In the genomic region with DNA sequence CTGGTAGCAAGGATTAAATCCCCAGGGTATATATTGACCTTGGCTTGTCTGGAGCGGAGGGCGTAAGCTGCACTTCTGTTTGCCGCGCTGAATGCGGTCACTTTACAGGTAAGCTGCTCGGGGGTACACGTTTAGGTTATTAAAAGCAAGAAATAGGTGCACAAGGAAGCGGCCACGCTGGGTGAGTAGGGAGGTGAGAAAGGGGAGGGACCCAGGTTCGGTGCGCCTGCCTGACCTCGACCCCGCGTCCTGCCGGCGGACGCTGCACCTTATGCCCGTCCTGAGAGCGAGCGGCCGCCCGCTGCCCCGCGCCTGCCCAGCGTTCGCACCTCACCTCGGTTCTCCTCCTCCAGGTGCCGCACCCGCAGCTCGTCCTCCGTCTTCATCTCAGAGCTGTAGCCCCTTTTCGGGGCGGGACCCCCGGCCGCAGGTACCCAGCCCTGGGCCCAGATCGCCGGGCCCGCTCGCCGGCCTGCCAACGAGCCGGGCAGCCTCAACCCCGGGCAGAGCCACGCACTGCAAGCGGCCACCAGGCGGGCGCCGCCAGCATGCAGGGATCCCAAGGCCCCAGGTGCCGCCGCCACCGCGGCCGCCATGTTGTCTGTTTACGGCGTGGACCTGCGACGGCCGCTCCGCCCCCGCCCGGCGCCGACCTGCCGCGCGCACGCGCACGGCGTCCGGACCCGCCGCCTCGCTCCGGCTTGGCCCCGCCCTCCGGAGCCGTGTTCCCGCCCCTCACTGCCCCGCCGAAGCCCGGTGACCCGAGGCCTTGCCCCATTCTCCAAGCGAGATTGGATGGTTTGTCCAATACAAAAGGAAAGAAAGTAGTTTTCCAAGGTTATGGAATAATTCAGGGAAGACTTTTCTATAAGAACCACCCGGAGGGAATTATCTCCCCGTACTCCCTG, we compare ENCODE assay signal across 1 cellular context.
TF ChIP-seq lines count a peak whose summit lies in the region.

A gene with protein sequence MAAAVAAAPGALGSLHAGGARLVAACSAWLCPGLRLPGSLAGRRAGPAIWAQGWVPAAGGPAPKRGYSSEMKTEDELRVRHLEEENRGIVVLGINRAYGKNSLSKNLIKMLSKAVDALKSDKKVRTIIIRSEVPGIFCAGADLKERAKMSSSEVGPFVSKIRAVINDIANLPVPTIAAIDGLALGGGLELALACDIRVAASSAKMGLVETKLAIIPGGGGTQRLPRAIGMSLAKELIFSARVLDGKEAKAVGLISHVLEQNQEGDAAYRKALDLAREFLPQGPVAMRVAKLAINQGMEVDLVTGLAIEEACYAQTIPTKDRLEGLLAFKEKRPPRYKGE (minus strand): TSS at position 625 of the 908 bp plus-strand sequence. CDS start 29 bp downstream, at position 596.

TF ChIP-seq in HepG2, 621 proteins besides CTCF, POLR2A, EP300 and RAD21 (continued from another document and continues in another):
- TF ChIP-seq HHEX (CRISPR knock-in tag; IDR thresholded peaks at IDR 0.05) = no peak
- no peak for TF ChIP-seq ISX (CRISPR knock-in tag; conservative IDR thresholded peaks at IDR 0.05)
- TF ChIP-seq SMARCE1 (IDR thresholded peaks at IDR 0.05; ENCODE audit: borderline replicate concordance) = no peak
- TF ChIP-seq NKX3-1 (CRISPR knock-in tag; IDR thresholded peaks at IDR 0.05) = no peak
- TF ChIP-seq, protein P1, sequence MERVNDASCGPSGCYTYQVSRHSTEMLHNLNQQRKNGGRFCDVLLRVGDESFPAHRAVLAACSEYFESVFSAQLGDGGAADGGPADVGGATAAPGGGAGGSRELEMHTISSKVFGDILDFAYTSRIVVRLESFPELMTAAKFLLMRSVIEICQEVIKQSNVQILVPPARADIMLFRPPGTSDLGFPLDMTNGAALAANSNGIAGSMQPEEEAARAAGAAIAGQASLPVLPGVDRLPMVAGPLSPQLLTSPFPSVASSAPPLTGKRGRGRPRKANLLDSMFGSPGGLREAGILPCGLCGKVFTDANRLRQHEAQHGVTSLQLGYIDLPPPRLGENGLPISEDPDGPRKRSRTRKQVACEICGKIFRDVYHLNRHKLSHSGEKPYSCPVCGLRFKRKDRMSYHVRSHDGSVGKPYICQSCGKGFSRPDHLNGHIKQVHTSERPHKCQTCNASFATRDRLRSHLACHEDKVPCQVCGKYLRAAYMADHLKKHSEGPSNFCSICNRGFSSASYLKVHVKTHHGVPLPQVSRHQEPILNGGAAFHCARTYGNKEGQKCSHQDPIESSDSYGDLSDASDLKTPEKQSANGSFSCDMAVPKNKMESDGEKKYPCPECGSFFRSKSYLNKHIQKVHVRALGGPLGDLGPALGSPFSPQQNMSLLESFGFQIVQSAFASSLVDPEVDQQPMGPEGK (CRISPR knock-in tag; IDR thresholded peaks at IDR 0.05) = no peak
- TF ChIP-seq HES4 (CRISPR knock-in tag; IDR thresholded peaks at IDR 0.05; ENCODE audit: borderline replicate concordance) = peak; percentile 46
- TF ChIP-seq MIER3 (CRISPR knock-in tag; IDR thresholded peaks at IDR 0.05; ENCODE audit: borderline replicate concordance) = no peak
- TF ChIP-seq FOXC1 (CRISPR knock-in tag; IDR thresholded peaks at IDR 0.05; ENCODE audit: borderline replicate concordance) = peak; percentile 54; the same call in 1 of the 2 replicates
- TF ChIP-seq, protein P2, sequence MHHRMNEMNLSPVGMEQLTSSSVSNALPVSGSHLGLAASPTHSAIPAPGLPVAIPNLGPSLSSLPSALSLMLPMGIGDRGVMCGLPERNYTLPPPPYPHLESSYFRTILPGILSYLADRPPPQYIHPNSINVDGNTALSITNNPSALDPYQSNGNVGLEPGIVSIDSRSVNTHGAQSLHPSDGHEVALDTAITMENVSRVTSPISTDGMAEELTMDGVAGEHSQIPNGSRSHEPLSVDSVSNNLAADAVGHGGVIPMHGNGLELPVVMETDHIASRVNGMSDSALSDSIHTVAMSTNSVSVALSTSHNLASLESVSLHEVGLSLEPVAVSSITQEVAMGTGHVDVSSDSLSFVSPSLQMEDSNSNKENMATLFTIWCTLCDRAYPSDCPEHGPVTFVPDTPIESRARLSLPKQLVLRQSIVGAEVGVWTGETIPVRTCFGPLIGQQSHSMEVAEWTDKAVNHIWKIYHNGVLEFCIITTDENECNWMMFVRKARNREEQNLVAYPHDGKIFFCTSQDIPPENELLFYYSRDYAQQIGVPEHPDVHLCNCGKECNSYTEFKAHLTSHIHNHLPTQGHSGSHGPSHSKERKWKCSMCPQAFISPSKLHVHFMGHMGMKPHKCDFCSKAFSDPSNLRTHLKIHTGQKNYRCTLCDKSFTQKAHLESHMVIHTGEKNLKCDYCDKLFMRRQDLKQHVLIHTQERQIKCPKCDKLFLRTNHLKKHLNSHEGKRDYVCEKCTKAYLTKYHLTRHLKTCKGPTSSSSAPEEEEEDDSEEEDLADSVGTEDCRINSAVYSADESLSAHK (CRISPR knock-in tag; IDR thresholded peaks at IDR 0.05; ENCODE audit: borderline replicate concordance) = no peak
- 0 out of 2 replicates have a peak, but pooled peaks have one; percentile 43 for TF ChIP-seq REL (CRISPR knock-in tag; conservative IDR thresholded peaks at IDR 0.05)
- no peak for TF ChIP-seq PHF5A (CRISPR knock-in tag; IDR thresholded peaks at IDR 0.05; ENCODE audit: low read depth, unreplicated experiment)
- peak; percentile 85; the same call in 1 of the 2 replicates for TF ChIP-seq ZNF451 (CRISPR knock-in tag; IDR thresholded peaks at IDR 0.05)
- TF ChIP-seq FOXA3 (CRISPR knock-in tag; IDR thresholded peaks at IDR 0.05) = no peak
- no peak for TF ChIP-seq NONO (IDR thresholded peaks at IDR 0.05)
- TF ChIP-seq NONO (CRISPR knock-in tag; conservative IDR thresholded peaks at IDR 0.05) = peak; percentile 70; the same call in 1 of the 2 replicates
- TF ChIP-seq SIN3A (IDR thresholded peaks at IDR 0.05; ENCODE audit: borderline replicate concordance, low read depth, low read length) = 0 out of 2 replicates have a peak, but pooled peaks have one; percentile 74
- TF ChIP-seq HNF4A (CRISPR knock-in tag; IDR thresholded peaks at IDR 0.05) = 0 out of 2 replicates have a peak, but pooled peaks have one; percentile 11
- no peak for TF ChIP-seq TCF12 (IDR thresholded peaks at IDR 0.05)
- TF ChIP-seq TCF12 (CRISPR knock-in tag; IDR thresholded peaks at IDR 0.05) = no peak
- TF ChIP-seq, protein P3, sequence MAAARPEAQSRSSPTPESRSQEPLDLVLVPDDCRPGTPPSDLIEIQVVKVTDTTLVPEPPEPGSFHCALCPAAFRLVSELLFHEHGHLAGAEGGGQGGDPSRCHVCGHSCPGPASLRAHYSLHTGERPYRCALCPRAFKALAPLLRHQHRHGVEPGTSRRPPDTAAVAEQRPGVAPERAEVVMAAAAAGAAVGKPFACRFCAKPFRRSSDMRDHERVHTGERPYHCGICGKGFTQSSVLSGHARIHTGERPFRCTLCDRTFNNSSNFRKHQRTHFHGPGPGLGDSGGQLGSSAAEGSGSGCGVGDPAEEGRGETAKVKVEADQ (CRISPR knock-in tag; IDR thresholded peaks at IDR 0.05; ENCODE audit: borderline replicate concordance) = no peak
- no peak for TF ChIP-seq NFYB (CRISPR knock-in tag; IDR thresholded peaks at IDR 0.05)
- TF ChIP-seq, protein P4, sequence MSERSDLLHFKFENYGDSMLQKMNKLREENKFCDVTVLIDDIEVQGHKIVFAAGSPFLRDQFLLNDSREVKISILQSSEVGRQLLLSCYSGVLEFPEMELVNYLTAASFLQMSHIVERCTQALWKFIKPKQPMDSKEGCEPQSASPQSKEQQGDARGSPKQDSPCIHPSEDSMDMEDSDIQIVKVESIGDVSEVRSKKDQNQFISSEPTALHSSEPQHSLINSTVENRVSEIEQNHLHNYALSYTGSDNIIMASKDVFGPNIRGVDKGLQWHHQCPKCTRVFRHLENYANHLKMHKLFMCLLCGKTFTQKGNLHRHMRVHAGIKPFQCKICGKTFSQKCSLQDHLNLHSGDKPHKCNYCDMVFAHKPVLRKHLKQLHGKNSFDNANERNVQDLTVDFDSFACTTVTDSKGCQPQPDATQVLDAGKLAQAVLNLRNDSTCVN (CRISPR knock-in tag; IDR thresholded peaks at IDR 0.05; ENCODE audit: borderline replicate concordance) = no peak
- TF ChIP-seq HMGA1 (CRISPR knock-in tag; conservative IDR thresholded peaks at IDR 0.05) = no peak
- TF ChIP-seq ZNF790 (CRISPR knock-in tag; IDR thresholded peaks at IDR 0.05; ENCODE audit: borderline replicate concordance) = no peak
- TF ChIP-seq, protein P5, sequence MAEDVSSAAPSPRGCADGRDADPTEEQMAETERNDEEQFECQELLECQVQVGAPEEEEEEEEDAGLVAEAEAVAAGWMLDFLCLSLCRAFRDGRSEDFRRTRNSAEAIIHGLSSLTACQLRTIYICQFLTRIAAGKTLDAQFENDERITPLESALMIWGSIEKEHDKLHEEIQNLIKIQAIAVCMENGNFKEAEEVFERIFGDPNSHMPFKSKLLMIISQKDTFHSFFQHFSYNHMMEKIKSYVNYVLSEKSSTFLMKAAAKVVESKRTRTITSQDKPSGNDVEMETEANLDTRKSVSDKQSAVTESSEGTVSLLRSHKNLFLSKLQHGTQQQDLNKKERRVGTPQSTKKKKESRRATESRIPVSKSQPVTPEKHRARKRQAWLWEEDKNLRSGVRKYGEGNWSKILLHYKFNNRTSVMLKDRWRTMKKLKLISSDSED (CRISPR knock-in tag; IDR thresholded peaks at IDR 0.05) = no peak
- TF ChIP-seq ZC3H4 (CRISPR knock-in tag; IDR thresholded peaks at IDR 0.05; ENCODE audit: borderline replicate concordance) = no peak
- no peak for TF ChIP-seq RBM22 (optimal IDR thresholded peaks at IDR 0.05; ENCODE audit: low read length)
- TF ChIP-seq ARNT (IDR thresholded peaks at IDR 0.05) = no peak
- TF ChIP-seq ZNF12 (CRISPR knock-in tag; IDR thresholded peaks at IDR 0.05) = no peak
- TF ChIP-seq, protein P6, sequence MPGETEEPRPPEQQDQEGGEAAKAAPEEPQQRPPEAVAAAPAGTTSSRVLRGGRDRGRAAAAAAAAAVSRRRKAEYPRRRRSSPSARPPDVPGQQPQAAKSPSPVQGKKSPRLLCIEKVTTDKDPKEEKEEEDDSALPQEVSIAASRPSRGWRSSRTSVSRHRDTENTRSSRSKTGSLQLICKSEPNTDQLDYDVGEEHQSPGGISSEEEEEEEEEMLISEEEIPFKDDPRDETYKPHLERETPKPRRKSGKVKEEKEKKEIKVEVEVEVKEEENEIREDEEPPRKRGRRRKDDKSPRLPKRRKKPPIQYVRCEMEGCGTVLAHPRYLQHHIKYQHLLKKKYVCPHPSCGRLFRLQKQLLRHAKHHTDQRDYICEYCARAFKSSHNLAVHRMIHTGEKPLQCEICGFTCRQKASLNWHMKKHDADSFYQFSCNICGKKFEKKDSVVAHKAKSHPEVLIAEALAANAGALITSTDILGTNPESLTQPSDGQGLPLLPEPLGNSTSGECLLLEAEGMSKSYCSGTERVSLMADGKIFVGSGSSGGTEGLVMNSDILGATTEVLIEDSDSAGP (CRISPR knock-in tag; IDR thresholded peaks at IDR 0.05; ENCODE audit: borderline replicate concordance) = peak; percentile 70; the same call in 1 of the 2 replicates
- TF ChIP-seq, protein P7, sequence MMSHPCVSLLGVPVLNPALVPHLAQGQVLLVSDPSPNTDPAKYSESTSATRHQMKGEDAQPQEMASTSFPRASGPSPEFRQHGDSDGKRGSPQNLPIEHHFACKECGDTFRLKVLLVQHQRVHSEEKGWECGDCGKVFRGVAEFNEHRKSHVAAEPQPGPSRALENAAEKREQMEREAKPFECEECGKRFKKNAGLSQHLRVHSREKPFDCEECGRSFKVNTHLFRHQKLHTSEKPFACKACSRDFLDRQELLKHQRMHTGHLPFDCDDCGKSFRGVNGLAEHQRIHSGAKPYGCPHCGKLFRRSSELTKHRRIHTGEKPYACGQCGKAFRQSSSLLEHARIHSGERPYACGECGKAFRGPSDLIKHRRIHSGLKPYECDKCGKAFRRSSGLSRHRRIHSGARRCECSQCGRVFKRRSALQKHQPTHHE (CRISPR knock-in tag; IDR thresholded peaks at IDR 0.05; ENCODE audit: borderline replicate concordance) = no peak; the same call in 1 of the 2 replicates
- peak in 1 of 2 experiments; percentile 59; a peak in 2 of 4 replicates for TF ChIP-seq KLF16 (CRISPR knock-in tag; IDR thresholded peaks at IDR 0.05)
- TF ChIP-seq, protein P8, sequence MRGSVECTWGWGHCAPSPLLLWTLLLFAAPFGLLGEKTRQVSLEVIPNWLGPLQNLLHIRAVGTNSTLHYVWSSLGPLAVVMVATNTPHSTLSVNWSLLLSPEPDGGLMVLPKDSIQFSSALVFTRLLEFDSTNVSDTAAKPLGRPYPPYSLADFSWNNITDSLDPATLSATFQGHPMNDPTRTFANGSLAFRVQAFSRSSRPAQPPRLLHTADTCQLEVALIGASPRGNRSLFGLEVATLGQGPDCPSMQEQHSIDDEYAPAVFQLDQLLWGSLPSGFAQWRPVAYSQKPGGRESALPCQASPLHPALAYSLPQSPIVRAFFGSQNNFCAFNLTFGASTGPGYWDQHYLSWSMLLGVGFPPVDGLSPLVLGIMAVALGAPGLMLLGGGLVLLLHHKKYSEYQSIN (CRISPR knock-in tag; IDR thresholded peaks at IDR 0.05; ENCODE audit: borderline replicate concordance) = peak; percentile 83; the same call in 1 of the 2 replicates
- TF ChIP-seq, protein P9, sequence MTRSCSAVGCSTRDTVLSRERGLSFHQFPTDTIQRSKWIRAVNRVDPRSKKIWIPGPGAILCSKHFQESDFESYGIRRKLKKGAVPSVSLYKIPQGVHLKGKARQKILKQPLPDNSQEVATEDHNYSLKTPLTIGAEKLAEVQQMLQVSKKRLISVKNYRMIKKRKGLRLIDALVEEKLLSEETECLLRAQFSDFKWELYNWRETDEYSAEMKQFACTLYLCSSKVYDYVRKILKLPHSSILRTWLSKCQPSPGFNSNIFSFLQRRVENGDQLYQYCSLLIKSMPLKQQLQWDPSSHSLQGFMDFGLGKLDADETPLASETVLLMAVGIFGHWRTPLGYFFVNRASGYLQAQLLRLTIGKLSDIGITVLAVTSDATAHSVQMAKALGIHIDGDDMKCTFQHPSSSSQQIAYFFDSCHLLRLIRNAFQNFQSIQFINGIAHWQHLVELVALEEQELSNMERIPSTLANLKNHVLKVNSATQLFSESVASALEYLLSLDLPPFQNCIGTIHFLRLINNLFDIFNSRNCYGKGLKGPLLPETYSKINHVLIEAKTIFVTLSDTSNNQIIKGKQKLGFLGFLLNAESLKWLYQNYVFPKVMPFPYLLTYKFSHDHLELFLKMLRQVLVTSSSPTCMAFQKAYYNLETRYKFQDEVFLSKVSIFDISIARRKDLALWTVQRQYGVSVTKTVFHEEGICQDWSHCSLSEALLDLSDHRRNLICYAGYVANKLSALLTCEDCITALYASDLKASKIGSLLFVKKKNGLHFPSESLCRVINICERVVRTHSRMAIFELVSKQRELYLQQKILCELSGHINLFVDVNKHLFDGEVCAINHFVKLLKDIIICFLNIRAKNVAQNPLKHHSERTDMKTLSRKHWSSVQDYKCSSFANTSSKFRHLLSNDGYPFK (CRISPR knock-in tag; IDR thresholded peaks at IDR 0.05; ENCODE audit: borderline replicate concordance) = no peak
- no peak for TF ChIP-seq GZF1 (CRISPR knock-in tag; IDR thresholded peaks at IDR 0.05)
- TF ChIP-seq FOXP1 (IDR thresholded peaks at IDR 0.05) = no peak
- no peak; the same call in 1 of the 2 replicates for TF ChIP-seq FOXP1 (CRISPR knock-in tag; IDR thresholded peaks at IDR 0.05)
- TF ChIP-seq GATAD2A (CRISPR knock-in tag; IDR thresholded peaks at IDR 0.05) = no peak; the same call in 1 of the 2 replicates
- no peak for TF ChIP-seq ZNF484 (CRISPR knock-in tag; IDR thresholded peaks at IDR 0.05; ENCODE audit: borderline replicate concordance, low read depth)
- TF ChIP-seq ZNF441 (CRISPR knock-in tag; IDR thresholded peaks at IDR 0.05; ENCODE audit: borderline replicate concordance) = 0 out of 2 replicates have a peak, but pooled peaks have one; percentile 16
- no peak for TF ChIP-seq SNRNP70 (IDR thresholded peaks at IDR 0.05; ENCODE audit: low read depth, low read length)
- TF ChIP-seq TBP (CRISPR knock-in tag; IDR thresholded peaks at IDR 0.05) = no peak
- no peak for TF ChIP-seq ZNF552 (CRISPR knock-in tag; IDR thresholded peaks at IDR 0.05; ENCODE audit: borderline replicate concordance)
- TF ChIP-seq ZNF292 (CRISPR knock-in tag; IDR thresholded peaks at IDR 0.05; ENCODE audit: borderline replicate concordance, low read depth) = no peak
- no peak; the same call in 1 of the 2 replicates for TF ChIP-seq THAP11 (CRISPR knock-in tag; IDR thresholded peaks at IDR 0.05)
- TF ChIP-seq SMC3 (IDR thresholded peaks at IDR 0.05; ENCODE audit: low read length) = no peak
- TF ChIP-seq KLF11 (CRISPR knock-in tag; IDR thresholded peaks at IDR 0.05) = no peak
